8 cellular contexts compared by ENCODE assay signal in genomic region chr2:199704358-199705238, GRCh38.
DNase-seq lines count a peak whose midpoint lies in the region; ATAC-seq and TF ChIP-seq lines count a peak whose summit lies in the region.

No MANE protein-coding gene starts in this region.

- no peak overlapping the region for H3K4me3 ChIP-seq in brain microvascular endothelial cell (ENCODE audit: low read depth, low read length)
- no peak overlapping the region for H3K4me3 ChIP-seq in left lung

- H3K4me1 ChIP-seq in left lung = no peaks in the 10 kb centered on the region

- H3K27me3 ChIP-seq in brain microvascular endothelial cell (replicated peaks) (no peaks in the 10 kb centered on the region), left lung (no peaks in the 10 kb centered on the region)

- H3K27ac Mint-ChIP-seq in activated CD4-positive, alpha-beta T cell treated with anti-CD3 and anti-CD28 coated beads for 36 hours = no peak overlapping the region
- H3K27ac Mint-ChIP-seq in HFFc6 = no peak overlapping the region

- CTCF ChIA-PET in activated CD4-positive, alpha-beta T cell treated with anti-CD3 and anti-CD28 coated beads for 36 hours (lab: Charles Lee) = interaction anchor here (0.7 to 3.1 kb wide), 9 partner anchors 9 to 160 kb away, joined by 3 to 49 read pairs (median 3); no protein-coding TSS in a partner anchor

- H3K27ac ChIP-seq in brain microvascular endothelial cell = no peak overlapping the region
- no peak overlapping the region for H3K27ac ChIP-seq in left lung

- DNase-seq in activated CD4-positive, alpha-beta T cell treated with anti-CD3 and anti-CD28 coated beads for 36 hours = peak; percentile 39
- DNase-seq in activated CD4-positive, alpha-beta T cell treated with anti-CD3 and anti-CD28 coated beads, Interleukin-2, amount 50 U/mL, for 4 hours = no peak
- DNase-seq in HFFc6 (no peak), NCI-H82 (lab: John Stamatoyannopoulos, UW) (peak; percentile 80), brain microvascular endothelial cell (peak; percentile 17), left lung (no peak)

- H3K36me3 ChIP-seq in brain microvascular endothelial cell (replicated peaks) (no peaks in the 10 kb centered on the region), left lung (no peaks in the 10 kb centered on the region)

- H3K27me3 Mint-ChIP-seq in activated CD4-positive, alpha-beta T cell treated with anti-CD3 and anti-CD28 coated beads for 36 hours = peaks cover 3% of the 10 kb centered on the region
- H3K27me3 Mint-ChIP-seq in HFFc6 (ENCODE audit: insufficient read depth) = no peaks in the 10 kb centered on the region

- no peaks in the 10 kb centered on the region for H3K4me1 Mint-ChIP-seq in activated CD4-positive, alpha-beta T cell treated with anti-CD3 and anti-CD28 coated beads for 36 hours
- H3K4me1 Mint-ChIP-seq in HFFc6 (ENCODE audit: low read depth) = no peaks in the 10 kb centered on the region

- peak; percentile 54; the same call in 1 of the 2 replicates for TF ChIP-seq CTCF in HFFc6 (IDR thresholded peaks at IDR 0.05)
- peak; percentile 63 for TF ChIP-seq CTCF in brain microvascular endothelial cell (IDR thresholded peaks at IDR 0.05; ENCODE audit: low read depth, low read length, missing control alignments)
- peak; percentile 46 to 58 for TF ChIP-seq CTCF in left lung (IDR thresholded peaks at IDR 0.05)

- H3K9me3 ChIP-seq in left lung = peaks cover 0 to 15% of the 10 kb centered on the region in 2 donors

- H3K4me3 Mint-ChIP-seq in activated CD4-positive, alpha-beta T cell treated with anti-CD3 and anti-CD28 coated beads for 36 hours = no peak overlapping the region
- no peak overlapping the region for H3K4me3 Mint-ChIP-seq in HFFc6

- in situ Hi-C loops in brain microvascular endothelial cell (cut with HindIII; ENCODE audit: low pct_ligation_motif_present, low sequenced_read_pairs) = no loop called here

- intact Hi-C loops in activated CD4-positive, alpha-beta T cell treated with anti-CD3 and anti-CD28 coated beads for 36 hours (cut with DNase I, micrococcal nuclease) = loop anchor here (1.0 to 5.0 kb wide), 5 partner anchors 34 to 1473 kb away; no protein-coding TSS in a partner anchor
- intact Hi-C loops in left lung (cut with DNase I) = no loop called here

- ATAC-seq in activated CD4-positive, alpha-beta T cell treated with anti-CD3 and anti-CD28 coated beads for 36 hours = peak; percentile 61
- ATAC-seq in left lung (peak; percentile 95), HG02840 (IDR thresholded peaks at IDR 0.05; ENCODE audit: low FRiP score, unreplicated experiment) (no peak), HG03175 (IDR thresholded peaks at IDR 0.05; ENCODE audit: unreplicated experiment) (no peak)

- POLR2A ChIA-PET in activated CD4-positive, alpha-beta T cell treated with anti-CD3 and anti-CD28 coated beads for 36 hours (lab: Charles Lee) = no interaction called here

- H3K36me3 Mint-ChIP-seq in activated CD4-positive, alpha-beta T cell treated with anti-CD3 and anti-CD28 coated beads for 36 hours (ENCODE audit: low read depth) = no peaks in the 10 kb centered on the region
- no peaks in the 10 kb centered on the region for H3K36me3 Mint-ChIP-seq in HFFc6 (ENCODE audit: low read depth)

- peaks cover 6% of the 10 kb centered on the region for H3K9me3 Mint-ChIP-seq in activated CD4-positive, alpha-beta T cell treated with anti-CD3 and anti-CD28 coated beads for 36 hours (ENCODE audit: low read depth)
- H3K9me3 Mint-ChIP-seq in HFFc6 = peaks cover 21% of the 10 kb centered on the region

Comparison
In these comparisons a context has a peak if more than half of its experiments do, and no peak if none do; other contexts are left out.
1. DNase-seq: peak in activated CD4-positive, alpha-beta T cell treated with anti-CD3 and anti-CD28 coated beads for 36 hours (single experiment), NCI-H82 (single experiment) and brain microvascular endothelial cell (single experiment); none in activated CD4-positive, alpha-beta T cell treated with anti-CD3 and anti-CD28 coated beads, Interleukin-2, amount 50 U/mL, for 4 hours (0 of 2), HFFc6 (single experiment) and left lung (0 of 2).
2. ATAC-seq: peak in activated CD4-positive, alpha-beta T cell treated with anti-CD3 and anti-CD28 coated beads for 36 hours (single experiment) and left lung (single experiment); none in HG02840 (single experiment) and HG03175 (single experiment).
3. intact Hi-C loops: an anchor here in activated CD4-positive, alpha-beta T cell treated with anti-CD3 and anti-CD28 coated beads for 36 hours (1.0 to 5.0 kb wide); none called in left lung.
4. Peak in every context shown above with its lines, with median percentiles within 50 percentile points of each other: CTCF ChIP-seq.